In the genomic region with DNA sequence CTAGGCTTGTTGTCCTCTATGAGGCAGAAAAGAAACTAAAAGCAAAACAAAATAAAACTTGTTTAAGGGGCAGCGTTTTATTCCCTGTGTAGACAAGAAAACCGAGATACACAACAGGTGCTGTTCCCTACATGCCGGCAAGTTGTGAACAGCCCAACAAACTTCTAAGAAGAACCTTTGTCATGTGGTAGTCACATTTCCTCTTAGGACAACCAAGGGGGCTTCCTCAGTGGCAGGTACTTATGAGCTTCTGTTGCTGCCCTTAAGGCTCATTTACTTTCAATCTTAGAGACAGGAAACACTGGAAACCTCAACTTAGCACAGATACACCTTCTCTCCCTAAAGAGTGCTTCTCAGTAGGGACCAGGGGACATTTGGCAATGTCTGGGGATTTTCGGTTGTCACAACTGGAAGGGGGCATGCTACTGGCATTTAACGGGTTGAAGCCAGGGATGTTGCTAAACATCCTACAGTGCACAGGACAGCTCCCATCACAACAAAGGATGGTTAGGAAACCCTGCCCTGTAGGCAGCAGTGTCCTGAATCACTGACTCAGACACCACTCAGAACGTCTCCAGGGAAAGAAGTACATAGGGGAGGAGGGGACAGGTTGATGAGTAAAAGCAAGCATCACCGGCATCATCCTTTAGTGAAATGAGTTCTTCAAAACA, we compare ENCODE assay signal across 10 cellular contexts.
DNase-seq lines count a peak whose midpoint lies in the region; ATAC-seq and TF ChIP-seq lines count a peak whose summit lies in the region.
"Had no signal": no experiment of that assay in that cellular context is flagged by ENCODE, and none has a peak within 500 bp of the region (broad histone marks: within the 10 kb centered on the region; RNA-seq: fewer than 3 reads in every experiment).

No MANE protein-coding gene starts in this region.

- peak overlapping the region; percentile 35 for H3K27ac ChIP-seq in CD8-positive, alpha-beta T cell (ENCODE audit: low read depth, low read length)
- H3K27ac ChIP-seq in trophoblast cell (ENCODE audit: low read depth, low read length): no peak overlapping the region
- H3K27ac ChIP-seq in WERI-Rb-1: no peak overlapping the region
- H3K27ac ChIP-seq: SK-N-MC had no signal

- ATAC-seq in CD8-positive, alpha-beta T cell: peak; percentile 79
- peak; percentile 76 for ATAC-seq in GM19438 (IDR thresholded peaks at IDR 0.05; ENCODE audit: low read depth, unreplicated experiment)
- peak; percentile 62 for ATAC-seq in HG03159 (IDR thresholded peaks at IDR 0.05; ENCODE audit: unreplicated experiment)
- ATAC-seq: HepG2 had no signal

- H3K4me2 ChIP-seq in trophoblast cell (ENCODE audit: low read length): no peak overlapping the region

- no peak overlapping the region for H3K14ac ChIP-seq in trophoblast cell (ENCODE audit: low read length)

- no peak overlapping the region for H4K8ac ChIP-seq in trophoblast cell (ENCODE audit: low read depth, low read length)

- peak overlapping the region; percentile 78 for H3K4me3 Mint-ChIP-seq in CD8-positive, alpha-beta T cell
- peak overlapping the region; percentile 78 for H3K4me3 Mint-ChIP-seq in activated T-helper 2 cell treated with anti-CD3 and anti-CD28 coated beads, Interferon-gamma antibody, Interleukin-2, Interleukin-4, amounts not matched to agents 10 μg/mL and 5 μg/mL and 100 μg/mL, durations not matched to agents 14 hours and 24 hours and 36 hours (ENCODE audit: low read depth)

- H3K79me2 ChIP-seq in trophoblast cell (ENCODE audit: control insufficient read depth, insufficient read depth, low read length, poor library complexity): no peaks in the 10 kb centered on the region

- peak in 1 of 7 experiments; percentile 11 for DNase-seq in CD8-positive, alpha-beta T cell
- DNase-seq in activated T-helper 2 cell treated with anti-CD3 and anti-CD28 coated beads, Interferon-gamma antibody, Interleukin-2, Interleukin-4, amounts not matched to agents 10 μg/mL and 5 μg/mL and 100 μg/mL, durations not matched to agents 14 hours and 24 hours and 36 hours (ENCODE audit: low spot score): peak; percentile 8
- DNase-seq in putamen (ENCODE audit: low spot score) (no peak), GM03348 (ENCODE audit: low spot score) (no peak), trophoblast cell (no peak), WERI-Rb-1 (no peak)

- no peaks in the 10 kb centered on the region for H3K79me1 ChIP-seq in trophoblast cell (ENCODE audit: low read length)

- POLR2A ChIA-PET in CD8-positive, alpha-beta T cell (lab: Charles Lee): no interaction called here

- H2BK120ac ChIP-seq in trophoblast cell (ENCODE audit: insufficient read depth, low read length, poor library complexity): no peak overlapping the region

- no peak overlapping the region for H2AK5ac ChIP-seq in trophoblast cell (ENCODE audit: low read length)

- H4K91ac ChIP-seq in trophoblast cell (ENCODE audit: low read depth, low read length): no peak overlapping the region

- no peaks in the 10 kb centered on the region for H3K36me3 ChIP-seq in CD8-positive, alpha-beta T cell (ENCODE audit: insufficient read depth, low read length)
- H3K36me3 ChIP-seq in trophoblast cell (ENCODE audit: control insufficient read depth in 1 of 2, insufficient read depth in 2 of 2, low read length in 2 of 2) (no peaks in the 10 kb centered on the region), WERI-Rb-1 (no peaks in the 10 kb centered on the region)

- CTCF ChIA-PET in CD8-positive, alpha-beta T cell (lab: Charles Lee): interaction anchor here (1.4 kb wide), 1 partner anchor 15 kb away, joined by 4 read pairs; no protein-coding TSS in a partner anchor

- no peak overlapping the region for H3K18ac ChIP-seq in trophoblast cell (ENCODE audit: low read length)

- no peaks in the 10 kb centered on the region for H3K27me3 Mint-ChIP-seq in CD8-positive, alpha-beta T cell (ENCODE audit: low read depth)
- peaks cover 4% of the 10 kb centered on the region for H3K27me3 Mint-ChIP-seq in activated T-helper 2 cell treated with anti-CD3 and anti-CD28 coated beads, Interferon-gamma antibody, Interleukin-2, Interleukin-4, amounts not matched to agents 10 μg/mL and 5 μg/mL and 100 μg/mL, durations not matched to agents 14 hours and 24 hours and 36 hours (ENCODE audit: low read depth)

- intact Hi-C loops in CD8-positive, alpha-beta T cell (cut with DNase I, micrococcal nuclease): loop anchor here in 1 of 2 experiments (10.0 kb wide), 1 partner anchor 176 kb away; a partner anchor contains a TSS
- intact Hi-C loops in activated T-helper 2 cell treated with anti-CD3 and anti-CD28 coated beads, Interferon-gamma antibody, Interleukin-2, Interleukin-4, amounts not matched to agents 10 μg/mL and 5 μg/mL and 100 μg/mL, durations not matched to agents 14 hours and 24 hours and 36 hours (cut with micrococcal nuclease): loop anchor here (1.0 to 10.0 kb wide), 7 partner anchors 8 to 1124 kb away; no protein-coding TSS in a partner anchor

- H3K23ac ChIP-seq in trophoblast cell (ENCODE audit: low read length): no peak overlapping the region

- H3K4me3 ChIP-seq in CD8-positive, alpha-beta T cell (ENCODE audit: low read depth, low read length): no peak overlapping the region
- H3K4me3 ChIP-seq in trophoblast cell (ENCODE audit: low read depth, low read length) (no peak overlapping the region), WERI-Rb-1 (ENCODE audit: low read depth, low read length) (no peak overlapping the region)
- H3K4me3 ChIP-seq: SK-N-MC had no signal

- peak overlapping the region; percentile 87 for H3K27ac Mint-ChIP-seq in CD8-positive, alpha-beta T cell
- H3K27ac Mint-ChIP-seq in activated T-helper 2 cell treated with anti-CD3 and anti-CD28 coated beads, Interferon-gamma antibody, Interleukin-2, Interleukin-4, amounts not matched to agents 10 μg/mL and 5 μg/mL and 100 μg/mL, durations not matched to agents 14 hours and 24 hours and 36 hours: peak overlapping the region; percentile 86

- H3K4me1 ChIP-seq in CD8-positive, alpha-beta T cell (ENCODE audit: insufficient read depth, low read length): peaks cover 18% of the 10 kb centered on the region
- H3K4me1 ChIP-seq in trophoblast cell (ENCODE audit: control insufficient read depth in 1 of 2, insufficient read depth in 2 of 2, low read length in 2 of 2): no peaks in the 10 kb centered on the region

- no peak overlapping the region for H3K4ac ChIP-seq in trophoblast cell (ENCODE audit: low read depth, low read length)

- H3K36me3 Mint-ChIP-seq in CD8-positive, alpha-beta T cell: no peaks in the 10 kb centered on the region
- H3K36me3 Mint-ChIP-seq in activated T-helper 2 cell treated with anti-CD3 and anti-CD28 coated beads, Interferon-gamma antibody, Interleukin-2, Interleukin-4, amounts not matched to agents 10 μg/mL and 5 μg/mL and 100 μg/mL, durations not matched to agents 14 hours and 24 hours and 36 hours (ENCODE audit: low read depth): no peaks in the 10 kb centered on the region

- no peak overlapping the region for H2BK12ac ChIP-seq in trophoblast cell (ENCODE audit: low read length)

- no peaks in the 10 kb centered on the region for H3K9me3 Mint-ChIP-seq in CD8-positive, alpha-beta T cell
- H3K9me3 Mint-ChIP-seq in activated T-helper 2 cell treated with anti-CD3 and anti-CD28 coated beads, Interferon-gamma antibody, Interleukin-2, Interleukin-4, amounts not matched to agents 10 μg/mL and 5 μg/mL and 100 μg/mL, durations not matched to agents 14 hours and 24 hours and 36 hours: peaks cover 8% of the 10 kb centered on the region

- no peak overlapping the region for H2BK5ac ChIP-seq in trophoblast cell (ENCODE audit: low read depth, low read length, poor library complexity)

- WGBS in trophoblast cell (ENCODE audit: extremely low coverage, insufficient coverage, insufficient read length): no CpG with 5 or more reads among the region's 7 CpGs

- H3K4me1 Mint-ChIP-seq in CD8-positive, alpha-beta T cell (ENCODE audit: low read depth): peaks cover 38% of the 10 kb centered on the region
- H3K4me1 Mint-ChIP-seq in activated T-helper 2 cell treated with anti-CD3 and anti-CD28 coated beads, Interferon-gamma antibody, Interleukin-2, Interleukin-4, amounts not matched to agents 10 μg/mL and 5 μg/mL and 100 μg/mL, durations not matched to agents 14 hours and 24 hours and 36 hours (ENCODE audit: low read depth): peaks cover 23% of the 10 kb centered on the region

- no peak for TF ChIP-seq CTCF in CD8-positive, alpha-beta T cell (IDR thresholded peaks at IDR 0.05)
- no peak for TF ChIP-seq CTCF in WERI-Rb-1 (IDR thresholded peaks at IDR 0.05; ENCODE audit: low read depth, low read length)

- no peaks in the 10 kb centered on the region for H3K9me3 ChIP-seq in CD8-positive, alpha-beta T cell (ENCODE audit: low read length)
- no peaks in the 10 kb centered on the region for H3K9me3 ChIP-seq in trophoblast cell (ENCODE audit: insufficient read depth, low read depth, low read length)
- no peaks in the 10 kb centered on the region for H3K9me3 ChIP-seq in WERI-Rb-1 (ENCODE audit: severe bottlenecking)

- H2AFZ ChIP-seq in trophoblast cell (ENCODE audit: insufficient read depth, low read length, poor library complexity): no peak overlapping the region

- H3K9ac ChIP-seq in trophoblast cell (ENCODE audit: low read length): no peak overlapping the region

- no peak overlapping the region for H4K12ac ChIP-seq in trophoblast cell (ENCODE audit: low read depth, low read length)

- no peaks in the 10 kb centered on the region for H3K27me3 ChIP-seq in CD8-positive, alpha-beta T cell (ENCODE audit: insufficient read depth, low read length)
- H3K27me3 ChIP-seq in trophoblast cell (ENCODE audit: insufficient read depth, low read length): no peaks in the 10 kb centered on the region
- H3K27me3 ChIP-seq in WERI-Rb-1 (ENCODE audit: insufficient read depth, low read depth, severe bottlenecking): peaks cover 53% of the 10 kb centered on the region
